8 cellular contexts compared by ENCODE assay signal in genomic region chr19:49637865-49638350, GRCh38. TPM values are rescaled to one million over a fixed set of nuclear protein-coding genes. Genes with fewer than 3 reads are reported as not detected.
DNase-seq lines count a peak whose midpoint lies in the region; ATAC-seq and TF ChIP-seq lines count a peak whose summit lies in the region.

No MANE protein-coding gene starts in this region.

- peak; percentile 3 for ATAC-seq in esophagus mucosa
- ATAC-seq in GM21529 (IDR thresholded peaks at IDR 0.05; ENCODE audit: unreplicated experiment): no peak

- TF ChIP-seq RAD21 in SK-N-SH (IDR thresholded peaks at IDR 0.05; ENCODE audit: low read length): no peak

- POLR2A ChIA-PET in SK-N-SH (lab: Yijun Ruan, JAX): no interaction called here

- H3K27ac ChIP-seq in SK-N-SH (ENCODE audit: low read depth in 2 of 2, low read length in 1 of 2): peak overlapping the region; percentile 35 to 100; a peak in 3 of 4 replicates

- WGBS in SK-N-SH (ENCODE audit: low lambda C conversion rate): 20% methylated on average over 12 of the region's 12 CpGs

- H3K4me1 ChIP-seq in SK-N-SH (ENCODE audit: control insufficient read depth in 1 of 2, insufficient read depth in 2 of 2, low read depth in 1 of 2, low read length in 1 of 2): peaks cover 14 to 20% of the 10 kb centered on the region in 2 experiments

- no peak for TF ChIP-seq CTCF in SK-N-SH (IDR thresholded peaks at IDR 0.05)

- peak overlapping the region; percentile 97 for H3K4me2 ChIP-seq in SK-N-SH

- no peak overlapping the region for H2AFZ ChIP-seq in SK-N-SH (ENCODE audit: low read depth)

- no peaks in the 10 kb centered on the region for H3K27me3 ChIP-seq in SK-N-SH (ENCODE audit: insufficient read depth)

- no peaks in the 10 kb centered on the region for H3K36me3 ChIP-seq in SK-N-SH (replicated peaks in 1 of 2; ENCODE audit: control insufficient read depth in 1 of 2, insufficient read depth in 2 of 2, low read length in 1 of 2)

- H3K4me3 ChIP-seq in SK-N-SH (ENCODE audit: low read depth in 2 of 2, low read length in 1 of 2): peak overlapping the region; percentile 17 to 87; a peak in 3 of 4 replicates

- no peaks in the 10 kb centered on the region for H3K9me2 ChIP-seq in SK-N-SH

- TF ChIP-seq EP300 in SK-N-SH (IDR thresholded peaks at IDR 0.05; ENCODE audit: borderline replicate concordance in 1 of 2, low read depth in 1 of 2, low read length in 1 of 2): no peak

- CTCF ChIA-PET in SK-N-SH (lab: Yijun Ruan, JAX): no interaction called here

- DNase-seq in NCI-H2196 (lab: John Stamatoyannopoulos, UW; ENCODE audit: unreplicated experiment) (peak; percentile 34), NCI-H2196 treated with DMSO at 0.1 percent for 48 hours (lab: John Stamatoyannopoulos, UW; ENCODE audit: unreplicated experiment) (no peak), SK-N-SH (no peak), myocyte (ENCODE audit: low read depth) (peak; percentile 79), NCI-H1092 treated with DMSO at 0.1 percent for 48 hours (lab: John Stamatoyannopoulos, UW) (no peak), NCI-H1048 (lab: John Stamatoyannopoulos, UW) (no peak)

- H4K20me1 ChIP-seq in SK-N-SH (ENCODE audit: insufficient read depth): no peaks in the 10 kb centered on the region

- H3K79me2 ChIP-seq in SK-N-SH (ENCODE audit: insufficient read depth): peaks cover 30% of the 10 kb centered on the region

- peak overlapping the region; percentile 76 for H3K9ac ChIP-seq in SK-N-SH

- H3K9me3 ChIP-seq in SK-N-SH: no peaks in the 10 kb centered on the region

- H3F3A ChIP-seq in SK-N-SH (replicated peaks; ENCODE audit: insufficient read depth): peaks cover 14% of the 10 kb centered on the region

TF ChIP-seq in SK-N-SH, 30 proteins besides CTCF, POLR2A, EP300 and RAD21:
- TF ChIP-seq SIN3A (IDR thresholded peaks at IDR 0.05; ENCODE audit: borderline replicate concordance, low read depth, low read length): no peak
- 0 out of 2 replicates have a peak, but pooled peaks have one; percentile 16 for TF ChIP-seq POLR2AphosphoS5 (IDR thresholded peaks at IDR 0.05; ENCODE audit: low read depth, low read length)

RNA-seq across cellular contexts. Expression of gene RRAS, which starts 2.0 kb away (rescaled TPM):
- polyA plus RNA-seq in SK-N-SH (2012; rRNA removed): 113 and 141 TPM in 2 replicates
- 75.1 and 114 TPM in 2 replicates for polyA plus RNA-seq in SK-N-SH (2012; cell fraction: cytosol; rRNA removed)
- polyA plus RNA-seq in SK-N-SH (2012; cell fraction: nucleus; rRNA removed): 85.4 and 90.9 TPM in 2 replicates
- total RNA-seq in esophagus mucosa (16.4 TPM), myocyte (29.8 and 42.1 TPM in 2 replicates)
- polyA plus RNA-seq in myocyte (2012): 213 TPM

RNA-seq across cellular contexts. Expression of gene SCAF1, which starts 4.1 kb away (rescaled TPM):
- 5.5 and 9.5 TPM in 2 replicates for polyA plus RNA-seq in SK-N-SH (2012; rRNA removed)
- polyA plus RNA-seq in SK-N-SH (2012; cell fraction: cytosol; rRNA removed): 9.1 and 15.9 TPM in 2 replicates
- 51.6 and 91.2 TPM in 2 replicates for polyA plus RNA-seq in SK-N-SH (2012; cell fraction: nucleus; rRNA removed)
- total RNA-seq in esophagus mucosa: 31.0 TPM
- 26.9 and 33.8 TPM in 2 replicates for total RNA-seq in myocyte
- 51.1 TPM for polyA plus RNA-seq in myocyte (2012)

RNA-seq across cellular contexts. Expression of gene IRF3, which starts 27.7 kb away (rescaled TPM):
- polyA plus RNA-seq in SK-N-SH (2012; rRNA removed): 85.9 and 112 TPM in 2 replicates
- polyA plus RNA-seq in SK-N-SH (2012; cell fraction: cytosol; rRNA removed): 37.9 and 61.4 TPM in 2 replicates
- polyA plus RNA-seq in SK-N-SH (2012; cell fraction: nucleus; rRNA removed): 301 and 750 TPM in 2 replicates
- total RNA-seq in esophagus mucosa (38.6 TPM), myocyte (34.7 and 35.8 TPM in 2 replicates)
- 76.8 TPM for polyA plus RNA-seq in myocyte (2012)

RNA-seq across cellular contexts. Expression of gene BCL2L12, which starts 27.8 kb away (rescaled TPM):
- 20.3 and 27.9 TPM in 2 replicates for polyA plus RNA-seq in SK-N-SH (2012; rRNA removed)
- 11.9 and 15.4 TPM in 2 replicates for polyA plus RNA-seq in SK-N-SH (2012; cell fraction: cytosol; rRNA removed)
- polyA plus RNA-seq in SK-N-SH (2012; cell fraction: nucleus; rRNA removed): 18.2 and 30.0 TPM in 2 replicates
- 23.5 TPM for total RNA-seq in esophagus mucosa
- total RNA-seq in myocyte: 11.4 and 11.8 TPM in 2 replicates
- polyA plus RNA-seq in myocyte (2012): 23.7 TPM

RNA-seq across cellular contexts. Expression of gene PRMT1, which starts 39.2 kb away (rescaled TPM):
- polyA plus RNA-seq in SK-N-SH (2012; rRNA removed): 774 and 789 TPM in 2 replicates
- polyA plus RNA-seq in SK-N-SH (2012; cell fraction: cytosol; rRNA removed): 388 and 605 TPM in 2 replicates
- polyA plus RNA-seq in SK-N-SH (2012; cell fraction: nucleus; rRNA removed): 501 and 596 TPM in 2 replicates
- total RNA-seq in esophagus mucosa (99.0 TPM), myocyte (528 and 584 TPM in 2 replicates)
- polyA plus RNA-seq in myocyte (2012): 256 TPM

Comparison
In these comparisons a context has a peak if more than half of its experiments do, and no peak if none do; other contexts are left out.
1. DNase-seq: peak in NCI-H2196 (single experiment) and myocyte (single experiment); none in NCI-H2196 treated with DMSO at 0.1 percent for 48 hours (single experiment), SK-N-SH (single experiment), NCI-H1092 treated with DMSO at 0.1 percent for 48 hours (single experiment) and NCI-H1048 (single experiment).